Comparison of ENCODE assay signal across 22 cellular contexts in the genomic region with DNA sequence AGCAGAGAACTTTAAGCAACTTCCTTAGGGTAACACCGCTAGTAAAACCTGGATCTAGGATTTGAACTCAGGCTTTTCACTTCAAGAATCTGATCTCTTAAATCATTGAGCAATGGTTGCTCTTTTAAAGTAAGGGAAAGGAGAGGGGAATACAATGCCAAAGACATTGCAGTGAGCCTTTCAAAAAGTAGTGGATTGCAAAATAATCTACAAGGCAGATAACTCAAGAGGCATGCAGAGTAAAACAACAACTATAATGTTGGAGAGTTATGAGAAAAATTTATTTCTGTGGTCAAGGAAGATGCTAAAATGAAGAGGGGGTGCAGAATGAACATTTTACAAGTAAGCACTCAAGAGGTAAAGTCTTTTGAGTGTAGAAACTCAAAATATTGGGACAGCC.
"Had no signal": no experiment of that assay in that cellular context is flagged by ENCODE, and none has a peak within 500 bp of the region (broad histone marks: within the 10 kb centered on the region; RNA-seq: fewer than 3 reads in every experiment).

No MANE protein-coding gene starts in this region.

- H3K4me1 ChIP-seq: esophagus squamous epithelium, lower lobe of right lung, psoas muscle, sigmoid colon, spleen, tibial nerve, upper lobe of left lung had no signal

- H3K4me1 Mint-ChIP-seq: immature natural killer cell; natural killer cell; stimulated activated memory B cell treated with anti-CD40 and anti-IgM and Interleukin-4, amounts not matched to agents 10 μg/mL and 1 μg/mL and 100 μg/mL, for 72 hours had no signal

- H3K27ac ChIP-seq: esophagus squamous epithelium, lower lobe of right lung, ovary, psoas muscle, sigmoid colon, skin epidermis, spleen, thoracic aorta, tibial nerve, upper lobe of left lung had no signal

- H3K27ac Mint-ChIP-seq: effector memory CD8-positive, alpha-beta T cell; immature natural killer cell; natural killer cell; stimulated activated memory B cell treated with anti-CD40 and anti-IgM and Interleukin-4, amounts not matched to agents 10 μg/mL and 1 μg/mL and 100 μg/mL, for 72 hours had no signal

- H3K36me3 ChIP-seq: esophagus squamous epithelium, lower lobe of right lung, ovary, sigmoid colon, spleen, thoracic aorta, tibial nerve, upper lobe of left lung had no signal

- H3K4me3 Mint-ChIP-seq: effector memory CD8-positive, alpha-beta T cell; immature natural killer cell; natural killer cell; stimulated activated memory B cell treated with anti-CD40 and anti-IgM and Interleukin-4, amounts not matched to agents 10 μg/mL and 1 μg/mL and 100 μg/mL, for 72 hours had no signal

- H3K9me3 ChIP-seq: esophagus squamous epithelium, lower lobe of right lung, ovary, psoas muscle, spleen, thoracic aorta, tibial nerve, upper lobe of left lung had no signal

- H3K4me3 ChIP-seq: esophagus squamous epithelium, lower lobe of right lung, ovary, psoas muscle, sigmoid colon, skin epidermis, spleen, thoracic aorta, tibial nerve, upper lobe of left lung had no signal

- H3K27me3 Mint-ChIP-seq: effector memory CD8-positive, alpha-beta T cell; stimulated activated memory B cell treated with anti-CD40 and anti-IgM and Interleukin-4, amounts not matched to agents 10 μg/mL and 1 μg/mL and 100 μg/mL, for 72 hours had no signal

- H3K36me3 Mint-ChIP-seq: immature natural killer cell; stimulated activated memory B cell treated with anti-CD40 and anti-IgM and Interleukin-4, amounts not matched to agents 10 μg/mL and 1 μg/mL and 100 μg/mL, for 72 hours had no signal

- H3K9me3 Mint-ChIP-seq: stimulated activated memory B cell treated with anti-CD40 and anti-IgM and Interleukin-4, amounts not matched to agents 10 μg/mL and 1 μg/mL and 100 μg/mL, for 72 hours had no signal

- DNase-seq: cortex of kidney; effector memory CD8-positive, alpha-beta T cell; erythroblast; esophagus squamous epithelium; hypothalamus; immature natural killer cell; left ventricle myocardium superior; lower lobe of right lung; natural killer cell; nucleus accumbens; ovary; posterior cingulate gyrus; psoas muscle; sigmoid colon; stimulated activated CD4-positive, alpha-beta T cell treated with anti-CD3 and anti-CD28 coated beads, Interleukin-4, amount 100 ng/mL, for 4 hours; stimulated activated naive CD8-positive, alpha-beta T cell treated with anti-CD3 and anti-CD28 coated beads, Interleukin-15, Interleukin-2, amounts not matched to agents 100 U/mL and 50 U/mL, for 24 hours; upper lobe of left lung had no signal

- H3K27me3 ChIP-seq: esophagus squamous epithelium, ovary, sigmoid colon, spleen, tibial nerve, upper lobe of left lung had no signal
